1 cellular context compared by ENCODE assay signal in genomic region chr7:27449051-27449450, GRCh38.
TF ChIP-seq lines count a peak whose summit lies in the region.

No MANE protein-coding gene starts in this region.

TF ChIP-seq in HepG2, 621 proteins besides CTCF, POLR2A, EP300 and RAD21 (continued from another document):
- TF ChIP-seq ZNF687 (CRISPR knock-in tag; IDR thresholded peaks at IDR 0.05): 0 out of 2 replicates have a peak, but pooled peaks have one; percentile 15
